ENCODE assay signal across 5 cellular contexts in genomic region chr9:82061801-82062200, GRCh38.
DNase-seq lines count a peak whose midpoint lies in the region; ATAC-seq, FAIRE-seq and TF ChIP-seq lines count a peak whose summit lies in the region.
"Not testable (repeated sequence)": the region's sequence is repeated elsewhere in the genome, so short reads cannot be mapped to it uniquely, and the experiment has no call there.

No MANE protein-coding gene starts in this region.

- DNase-seq in GM13977 (ENCODE audit: low spot score); chondrocyte (ENCODE audit: low spot score); HepG2 (ENCODE audit: low spot score); nephron progenitor cell: not testable (repeated sequence)

- not testable (repeated sequence) for H3K27me3 ChIP-seq in OCI-LY1 (ENCODE audit: insufficient read depth, low read length); HepG2 (ENCODE audit: control insufficient read depth in 1 of 2, insufficient read depth in 2 of 2, low read length in 2 of 2)

- TF ChIP-seq RAD21 in HepG2 (CRISPR knock-in tag; IDR thresholded peaks at IDR 0.05), result not testable (repeated sequence)

- not testable (repeated sequence) for H3K9me3 ChIP-seq in OCI-LY1 (ENCODE audit: low read length); HepG2 (ENCODE audit: low read length)

- H3K9me2 ChIP-seq in OCI-LY1 (ENCODE audit: low read depth, low read length), result not testable (repeated sequence)

- in situ Hi-C loops in GM13977 (cut with MboI; ENCODE audit: low pct_unique_long_range_greater_than_20kb, low sequenced_read_pairs, unreplicated experiment); HepG2 (cut with HindIII; ENCODE audit: extremely low pct_ligation_motif_present, low pct_unique_long_range_greater_than_20kb): not testable (repeated sequence)

- intact Hi-C loops in HepG2 (cut with micrococcal nuclease; ENCODE audit: unreplicated experiment), result not testable (repeated sequence)

- H3K27ac Mint-ChIP-seq in chondrocyte (ENCODE audit: unreplicated experiment), result not testable (repeated sequence)
- H3K27ac Mint-ChIP-seq in nephron progenitor cell, result peak overlapping the region; percentile 62

- TF ChIP-seq POLR2A in HepG2 (IDR thresholded peaks at IDR 0.05; ENCODE audit: insufficient read depth in 1 of 2, low read depth in 2 of 2, low read length in 2 of 2), result not testable (repeated sequence)

- not testable (repeated sequence) for H3K4me2 ChIP-seq in OCI-LY1 (ENCODE audit: low read length); HepG2 (ENCODE audit: low read depth, low read length)

- H3K9ac ChIP-seq in OCI-LY1 (ENCODE audit: low read length); HepG2 (ENCODE audit: insufficient read depth, low read depth, low read length): not testable (repeated sequence)

- 25% methylated on average over 2 of the region's 7 CpGs for WGBS in HepG2 (ENCODE audit: low lambda C conversion rate)

- not testable (repeated sequence) for H3K36me3 ChIP-seq in OCI-LY1 (ENCODE audit: insufficient read depth, low read length); HepG2 (replicated peaks in 1 of 2; ENCODE audit: control insufficient read depth in 1 of 2, insufficient read depth in 2 of 2, low read length in 2 of 2)

- BruUV-seq in HepG2 (replicated peaks; lab: Mats Ljungman, UMichigan), result not testable (repeated sequence)

- H2AFZ ChIP-seq in OCI-LY1 (ENCODE audit: low read length); HepG2 (ENCODE audit: low read length): not testable (repeated sequence)

- peak; percentile 2 for TF ChIP-seq CTCF in GM13977 (IDR thresholded peaks at IDR 0.05; ENCODE audit: extremely low read depth, insufficient read depth, missing control alignments)
- peak; percentile 46; the same call in 1 of the 2 replicates for TF ChIP-seq CTCF in OCI-LY1 (IDR thresholded peaks at IDR 0.05; ENCODE audit: low read length)
- TF ChIP-seq CTCF in chondrocyte (IDR thresholded peaks at IDR 0.05), result peak; percentile 31
- peak; percentile 38; the same call in 1 of the 2 replicates for TF ChIP-seq CTCF in HepG2 (CRISPR knock-in tag; IDR thresholded peaks at IDR 0.05)
- TF ChIP-seq CTCF in nephron progenitor cell (IDR thresholded peaks at IDR 0.05), result peak; percentile 8

- not testable (repeated sequence) for TF ChIP-seq EP300 in HepG2 (IDR thresholded peaks at IDR 0.05; ENCODE audit: low read depth in 2 of 2, low read length in 2 of 2); HepG2 (CRISPR knock-in tag; IDR thresholded peaks at IDR 0.05; ENCODE audit: borderline replicate concordance)

- not testable (repeated sequence) for H3K27ac ChIP-seq in OCI-LY1 (ENCODE audit: low read depth, low read length, poor library complexity, severe bottlenecking); HepG2 (ENCODE audit: extremely low read length, insufficient read depth, low read length)

- POLR2A ChIA-PET in HepG2 (lab: Yijun Ruan, JAX), result not testable (repeated sequence)

- CTCF ChIA-PET in HepG2 (lab: Yijun Ruan, JAX; ENCODE audit: low intra/inter-chr PET ratio, low total read pairs), result not testable (repeated sequence)

- not testable (repeated sequence) for H4K20me1 ChIP-seq in OCI-LY1 (ENCODE audit: insufficient read depth, low read length); HepG2 (ENCODE audit: insufficient read depth, low read length)

- not testable (repeated sequence) for H3K27me3 Mint-ChIP-seq in chondrocyte (ENCODE audit: low read depth); nephron progenitor cell (ENCODE audit: low read depth, poor library complexity)

- H3K9me3 Mint-ChIP-seq in chondrocyte (ENCODE audit: low read depth); nephron progenitor cell: not testable (repeated sequence)

- H3K4me1 Mint-ChIP-seq in chondrocyte (ENCODE audit: low read depth), result not testable (repeated sequence)
- peaks cover 21% of the 10 kb centered on the region for H3K4me1 Mint-ChIP-seq in nephron progenitor cell

- FAIRE-seq in HepG2 (lab: Jason Lieb, UNC), result not testable (repeated sequence)

- H3K79me2 ChIP-seq in OCI-LY1 (ENCODE audit: insufficient read depth, low read length); HepG2 (ENCODE audit: insufficient read depth, low read length): not testable (repeated sequence)

- H3K4me3 Mint-ChIP-seq in chondrocyte (ENCODE audit: unreplicated experiment); nephron progenitor cell: not testable (repeated sequence)

- peaks cover 31% of the 10 kb centered on the region for H3K4me1 ChIP-seq in OCI-LY1 (ENCODE audit: insufficient read depth, low read length, severe bottlenecking)
- not testable (repeated sequence) for H3K4me1 ChIP-seq in HepG2 (ENCODE audit: insufficient read depth, low read length)

- not testable (repeated sequence) for ATAC-seq in HepG2

- not testable (repeated sequence) for H3K4me3 ChIP-seq in OCI-LY1 (ENCODE audit: low read depth, low read length, poor library complexity, severe bottlenecking); HepG2 (replicated peaks in 1 of 3; ENCODE audit: insufficient read depth in 1 of 3, low read depth in 2 of 3, low read length in 3 of 3)

- H3F3A ChIP-seq in OCI-LY1 (ENCODE audit: insufficient read depth, low read length), result not testable (repeated sequence)

- H3K36me3 Mint-ChIP-seq in chondrocyte (ENCODE audit: low read depth); nephron progenitor cell (ENCODE audit: low read depth): not testable (repeated sequence)
